In the genomic region with DNA sequence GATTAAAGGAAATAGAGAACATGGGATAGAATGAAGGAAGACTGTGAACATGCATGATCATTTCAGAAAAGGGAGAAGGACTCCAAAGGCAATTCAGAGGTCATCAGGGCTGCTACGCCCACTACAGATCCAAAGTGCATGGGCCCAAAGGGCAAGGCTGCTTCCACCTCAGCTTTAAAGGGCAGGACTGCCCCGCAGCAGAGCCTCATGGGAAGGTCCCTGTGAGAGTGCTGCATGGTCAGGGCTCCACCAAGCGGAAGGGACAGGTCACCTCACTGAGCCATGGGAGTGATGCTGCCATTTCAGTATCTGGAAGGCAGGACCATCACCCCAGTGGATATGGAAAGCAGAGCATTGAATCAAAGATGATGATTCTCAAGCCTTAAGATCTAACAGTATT, we compare ENCODE assay signal across 26 cellular contexts. TPM values are rescaled to one million over a fixed set of nuclear protein-coding genes. Genes with fewer than 3 reads are reported as not detected.
DNase-seq lines count a peak whose midpoint lies in the region; ATAC-seq and FAIRE-seq lines count a peak whose summit lies in the region.
"Had no signal": no experiment of that assay in that cellular context is flagged by ENCODE, and none has a peak within 500 bp of the region (broad histone marks: within the 10 kb centered on the region; RNA-seq: fewer than 3 reads in every experiment).

No MANE protein-coding gene starts in this region.

- no peaks in the 10 kb centered on the region for H4K20me1 ChIP-seq in Karpas-422 (ENCODE audit: insufficient read depth, low read depth, low read length)

- H2AK5ac ChIP-seq in mesenchymal stem cell (ENCODE audit: low read length, severe bottlenecking) (no peak overlapping the region), neuronal stem cell (ENCODE audit: low read depth, low read length) (no peak overlapping the region)

- H3K4me1 ChIP-seq in Karpas-422 (ENCODE audit: low read length) (no peaks in the 10 kb centered on the region), mesenchymal stem cell (ENCODE audit: control insufficient read depth, insufficient read depth, low read depth, low read length) (peaks cover 2% of the 10 kb centered on the region), small intestine (ENCODE audit: control insufficient read depth in 2 of 2, insufficient read depth in 1 of 2, low read depth in 1 of 2, low read length in 1 of 2) (no peaks in the 10 kb centered on the region), neuronal stem cell (ENCODE audit: control insufficient read depth in 2 of 2, insufficient read depth in 1 of 2, low read depth in 1 of 2, low read length in 2 of 2) (no peaks in the 10 kb centered on the region)
- H3K4me1 ChIP-seq: A549, BE2C, HAP-1 had no signal

- H2BK120ac ChIP-seq in mesenchymal stem cell (ENCODE audit: low read depth, low read length) (no peak overlapping the region), neuronal stem cell (ENCODE audit: low read depth, low read length) (no peak overlapping the region)

- no peak overlapping the region for H3K4ac ChIP-seq in mesenchymal stem cell (ENCODE audit: low read depth in 1 of 2, low read length in 2 of 2)
- H3K4ac ChIP-seq in neuronal stem cell (ENCODE audit: low read length), result no peak overlapping the region

- DNase-seq in Karpas-422 (peak; percentile 27), left lobe of liver (ENCODE audit: low spot score) (no peak), mesenchymal stem cell (no peak), small intestine (peak; percentile 17), neuronal stem cell (ENCODE audit: low spot score) (no peak), MV-4-11 (lab: John Stamatoyannopoulos, UW) (no peak), mesenteric fat pad (ENCODE audit: low spot score) (no peak)
- DNase-seq: 8988T; ACHN; AML-193; BE2C; CD4-positive, alpha-beta T cell; CD8-positive, alpha-beta memory T cell; DMS 273 treated with DMSO at 0.1 percent for 48 hours; DMS79; EL; GDM1; GOT3; HFFc6 had no signal

- WGBS in mesenchymal stem cell, result 32% methylated on average over 3 of the region's 3 CpGs
- WGBS in small intestine, 3 donors, result 30 to 74% (median 30%) methylated on average over 3 of the region's 3 CpGs
- WGBS in neuronal stem cell (ENCODE audit: extremely low coverage in 2 of 2, insufficient read length in 2 of 2, insufficient replicate concordance in 1 of 2), 2 donors, result no CpG with 5 or more reads among the region's 3 CpGs

- H3K79me1 ChIP-seq in mesenchymal stem cell (replicated peaks; ENCODE audit: low read length, poor library complexity, severe bottlenecking) (peaks cover 22% of the 10 kb centered on the region), neuronal stem cell (ENCODE audit: low read depth, low read length) (no peaks in the 10 kb centered on the region)

- FAIRE-seq in small intestine (lab: Jason Lieb, UNC), result no peak
- FAIRE-seq: A549, D721Med, GM12878, H54 had no signal

- H2BK5ac ChIP-seq in mesenchymal stem cell (ENCODE audit: low read depth, low read length, poor library complexity, severe bottlenecking), result no peak overlapping the region
- no peak overlapping the region for H2BK5ac ChIP-seq in neuronal stem cell (ENCODE audit: low read length)

- no peaks in the 10 kb centered on the region for H3K9me2 ChIP-seq in Karpas-422 (replicated peaks; ENCODE audit: insufficient read depth, low read length)

- H3K9ac ChIP-seq in Karpas-422 (ENCODE audit: low read length), result no peak overlapping the region
- H3K9ac ChIP-seq in mesenchymal stem cell (ENCODE audit: low read length), result no peak overlapping the region
- H3K9ac ChIP-seq in neuronal stem cell (ENCODE audit: low read depth, low read length, poor library complexity), result no peak overlapping the region
- H3K9ac ChIP-seq: BLaER1 treated with 17β-estradiol and CSF1 and Interleukin-3, amounts not matched to agents 10 nM and 100 nM had no signal

- H3K4me3 ChIP-seq in Karpas-422 (ENCODE audit: low read length) (no peak overlapping the region), mesenchymal stem cell (ENCODE audit: insufficient read depth in 1 of 2, low read depth in 1 of 2, low read length in 2 of 2) (no peak overlapping the region), small intestine (ENCODE audit: low read depth in 1 of 2, low read length in 2 of 2) (no peak overlapping the region), neuronal stem cell (ENCODE audit: low read length in 2 of 2) (no peak overlapping the region)
- H3K4me3 ChIP-seq: A549; BLaER1 treated with 17β-estradiol and CSF1 and Interleukin-3, amounts not matched to agents 10 nM and 100 nM; GM12878; HAP-1 had no signal

- H2BK15ac ChIP-seq in mesenchymal stem cell (ENCODE audit: low read depth, poor library complexity, severe bottlenecking), result no peak overlapping the region
- H2BK15ac ChIP-seq in neuronal stem cell (ENCODE audit: low read length), result no peak overlapping the region

- H3K4me2 ChIP-seq in Karpas-422 (ENCODE audit: low read depth, low read length, poor library complexity, severe bottlenecking) (no peak overlapping the region), mesenchymal stem cell (ENCODE audit: low read length, poor library complexity, severe bottlenecking) (no peak overlapping the region), neuronal stem cell (ENCODE audit: insufficient read depth, low read length, poor library complexity, severe bottlenecking) (no peak overlapping the region)
- H3K4me2 ChIP-seq: A549; BLaER1 treated with 17β-estradiol and CSF1 and Interleukin-3, amounts not matched to agents 10 nM and 100 nM had no signal

- H3K23ac ChIP-seq in mesenchymal stem cell (ENCODE audit: low read length in 2 of 2), result no peak overlapping the region
- no peak overlapping the region for H3K23ac ChIP-seq in neuronal stem cell (ENCODE audit: low read depth, low read length, poor library complexity)

- H4K8ac ChIP-seq in mesenchymal stem cell (ENCODE audit: low read length), result no peak overlapping the region
- no peak overlapping the region for H4K8ac ChIP-seq in neuronal stem cell (ENCODE audit: low read depth, low read length)

- H3K79me2 ChIP-seq in Karpas-422 (ENCODE audit: low read length), result no peaks in the 10 kb centered on the region

- H3K18ac ChIP-seq in mesenchymal stem cell (ENCODE audit: low read depth in 1 of 2, low read length in 2 of 2), result no peak overlapping the region
- H3K18ac ChIP-seq in neuronal stem cell (ENCODE audit: low read length), result no peak overlapping the region

- H2BK12ac ChIP-seq in mesenchymal stem cell (ENCODE audit: low read length in 2 of 2), result no peak overlapping the region
- no peak overlapping the region for H2BK12ac ChIP-seq in neuronal stem cell (ENCODE audit: low read length)

- H3K36me3 ChIP-seq in Karpas-422 (ENCODE audit: insufficient read depth, low read length) (no peaks in the 10 kb centered on the region), mesenchymal stem cell (ENCODE audit: control insufficient read depth in 1 of 2, insufficient read depth in 2 of 2, low read depth in 1 of 2, low read length in 2 of 2) (peaks cover 4 to 9% of the 10 kb centered on the region in 2 experiments), small intestine (ENCODE audit: control insufficient read depth in 2 of 2, insufficient read depth in 2 of 2, low read length in 2 of 2) (no peaks in the 10 kb centered on the region), neuronal stem cell (replicated peaks in 1 of 2; ENCODE audit: control insufficient read depth in 2 of 2, insufficient read depth in 2 of 2, low read length in 2 of 2) (peaks cover 5 to 6% of the 10 kb centered on the region in 2 donors)
- H3K36me3 ChIP-seq: HAP-1 had no signal

- H3K27ac ChIP-seq in Karpas-422 (ENCODE audit: low read length), result no peak overlapping the region
- no peak overlapping the region for H3K27ac ChIP-seq in mesenchymal stem cell (ENCODE audit: low read length, poor library complexity, severe bottlenecking)
- H3K27ac ChIP-seq in small intestine (ENCODE audit: low read depth in 1 of 2, low read length in 1 of 2), result no peak overlapping the region
- H3K27ac ChIP-seq in neuronal stem cell (replicated peaks; ENCODE audit: low read length), result no peak overlapping the region
- H3K27ac ChIP-seq: A549; BLaER1 treated with 17β-estradiol and CSF1 and Interleukin-3, amounts not matched to agents 10 nM and 100 nM had no signal

- H3K9me3 ChIP-seq in Karpas-422 (ENCODE audit: low read length), result no peaks in the 10 kb centered on the region
- H3K9me3 ChIP-seq in mesenchymal stem cell (ENCODE audit: control insufficient read depth, low read length), result peaks cover 18% of the 10 kb centered on the region
- no peaks in the 10 kb centered on the region for H3K9me3 ChIP-seq in small intestine (ENCODE audit: control insufficient read depth, low read depth)
- H3K9me3 ChIP-seq in neuronal stem cell (replicated peaks in 1 of 2; ENCODE audit: control insufficient read depth in 2 of 2, insufficient read depth in 1 of 2, low read depth in 1 of 2, low read length in 2 of 2), result peaks cover 0 to 28% of the 10 kb centered on the region in 2 donors
- H3K9me3 ChIP-seq: A549, HAP-1 had no signal

- H3K14ac ChIP-seq in mesenchymal stem cell (ENCODE audit: low read length in 2 of 2) (no peak overlapping the region), neuronal stem cell (ENCODE audit: low read length) (no peak overlapping the region)

- H2AFZ ChIP-seq in Karpas-422 (ENCODE audit: low read length) (no peak overlapping the region), mesenchymal stem cell (ENCODE audit: low read depth, low read length) (no peak overlapping the region), neuronal stem cell (ENCODE audit: low read length) (no peak overlapping the region)

- H3K27me3 ChIP-seq in Karpas-422 (ENCODE audit: low read length) (no peaks in the 10 kb centered on the region), mesenchymal stem cell (ENCODE audit: control insufficient read depth in 1 of 2, insufficient read depth in 1 of 2, low read length in 2 of 2) (no peaks in the 10 kb centered on the region), small intestine (ENCODE audit: control insufficient read depth in 2 of 2, insufficient read depth in 2 of 2, low read length in 2 of 2) (no peaks in the 10 kb centered on the region), neuronal stem cell (ENCODE audit: control insufficient read depth in 3 of 3, insufficient read depth in 3 of 3, low read depth in 1 of 3, low read length in 3 of 3) (no peaks in the 10 kb centered on the region)
- H3K27me3 ChIP-seq: BE2C; BLaER1 treated with 17β-estradiol and CSF1 and Interleukin-3, amounts not matched to agents 10 nM and 100 nM had no signal

- ATAC-seq in left lobe of liver, result peak; percentile 21
- no peak for ATAC-seq in GM21381 (IDR thresholded peaks at IDR 0.05; ENCODE audit: unreplicated experiment)
- ATAC-seq: A549, GM12878 had no signal

- peak overlapping the region; percentile 27 for H4K91ac ChIP-seq in mesenchymal stem cell (ENCODE audit: low read length)
- H4K91ac ChIP-seq in neuronal stem cell (ENCODE audit: low read depth, low read length, poor library complexity), result no peak overlapping the region

RNA-seq across cellular contexts. Expression of gene FNDC3A, which starts 23.2 kb away (rescaled TPM):
- total RNA-seq in Karpas-422 (2014; rRNA removed; shearing (Covaris generic); ENCODE audit: low replicate concordance), result 13.9 and 36.0 TPM in 2 replicates
- total RNA-seq in left lobe of liver, result 47.1 TPM
- polyA plus RNA-seq in mesenchymal stem cell (2013, experiment 1 of 2), result 24.7 TPM
- polyA plus RNA-seq in mesenchymal stem cell (2013, experiment 2 of 2), result 24.2 TPM
- 10 to 100 TPM; 18.4 to 28.9 (median 20.5) TPM for polyA plus RNA-seq in small intestine
- 24.5 TPM for polyA plus RNA-seq in neuronal stem cell (2013, experiment 1 of 2)
- 25.6 TPM for polyA plus RNA-seq in neuronal stem cell (2013, experiment 2 of 2)
- total RNA-seq in mesenteric fat pad, result 40.7 TPM

Comparison
In these comparisons a context has a peak if more than half of its experiments do, and no peak if none do; other contexts are left out.
1. DNase-seq: peak in Karpas-422 (single experiment) and small intestine (single experiment); none in left lobe of liver (single experiment), mesenchymal stem cell (single experiment), neuronal stem cell (single experiment), MV-4-11 (single experiment) and mesenteric fat pad (single experiment).